ENCODE assay signal across 1 cellular context in the genomic region with DNA sequence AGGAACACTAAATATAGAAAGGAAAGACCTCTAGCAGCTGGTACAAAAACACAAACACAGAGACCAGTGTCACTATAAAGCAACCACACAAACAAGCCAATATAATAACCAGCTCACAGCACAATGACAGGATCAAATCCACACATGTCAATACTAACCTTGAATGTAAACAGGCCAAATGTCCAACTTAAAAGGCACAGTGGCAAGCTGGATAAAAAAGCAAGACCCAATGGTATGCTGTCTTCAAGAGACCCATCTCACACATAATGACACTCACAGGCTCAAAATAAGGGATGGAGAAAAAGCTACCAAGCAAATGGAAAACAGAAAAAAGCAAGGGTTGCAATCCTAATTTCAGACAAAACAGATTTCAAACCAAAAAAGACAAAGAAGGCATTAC. TPM values are rescaled to one million over a fixed set of nuclear protein-coding genes. Genes with fewer than 3 reads are reported as not detected.
"Had no signal": no experiment of that assay in that cellular context is flagged by ENCODE, and none has a peak within 500 bp of the region (broad histone marks: within the 10 kb centered on the region; RNA-seq: fewer than 3 reads in every experiment).

No MANE protein-coding gene starts in this region.

RNA-seq across cellular contexts. Expression of gene PTGER4, which starts 22.3 kb away (rescaled TPM):
- total RNA-seq: GM23248 had no signal
